In genomic region chr2:99469394-99469793, GRCh38 we compare ENCODE assay signal across 35 cellular contexts.
"Had no signal": no experiment of that assay in that cellular context is flagged by ENCODE, and none has a peak within 500 bp of the region (broad histone marks: within the 10 kb centered on the region; RNA-seq: fewer than 3 reads in every experiment).

No MANE protein-coding gene starts in this region.

- H3K27me3 Mint-ChIP-seq: activated B cell treated with CpG ODN at 0.5 μM for 24 hours; activated CD4-positive, alpha-beta memory T cell treated with anti-CD3 and anti-CD28 coated beads, Interleukin-2, amount 10 ng/mL, durations not matched to agents 7 days and 5 days; activated CD8-positive, alpha-beta memory T cell treated with anti-CD3 and anti-CD28 coated beads, Interleukin-2, amount 10 ng/mL, durations not matched to agents 7 days and 5 days; activated naive CD8-positive, alpha-beta T cell treated with anti-CD3 and anti-CD28 coated beads for 36 hours; activated T-helper 17 cell treated with anti-CD3 and anti-CD28 coated beads, Interleukin-2, amount 50 U/mL, for 72 hours; central memory CD8-positive, alpha-beta T cell had no signal

- H3K4me3 ChIP-seq: colonic mucosa, SJSA1 had no signal

- H3K27ac Mint-ChIP-seq: activated B cell treated with CpG ODN at 0.5 μM for 24 hours; activated CD4-positive, alpha-beta memory T cell treated with anti-CD3 and anti-CD28 coated beads, Interleukin-2, amount 10 ng/mL, durations not matched to agents 7 days and 5 days; activated CD8-positive, alpha-beta memory T cell treated with anti-CD3 and anti-CD28 coated beads, Interleukin-2, amount 10 ng/mL, durations not matched to agents 7 days and 5 days; activated naive CD8-positive, alpha-beta T cell treated with anti-CD3 and anti-CD28 coated beads for 36 hours; activated T-cell treated with anti-CD3 and anti-CD28 coated beads, Interleukin-2, amount 50 U/mL, for 72 hours; activated T-helper 17 cell treated with anti-CD3 and anti-CD28 coated beads, Interleukin-2, amount 50 U/mL, for 72 hours; T-helper 1 cell treated with Interleukin-12 subunit alpha and Interleukin-12 subunit beta and Interleukin-4 antibody, amounts not matched to agents 30 μg/mL and 1 μg/mL, for 36 hours; T-helper 2 cell treated with Interferon-gamma antibody and Interleukin-4, amounts not matched to agents 5 μg/mL and 100 μg/mL, for 36 hours had no signal

- H3K9ac ChIP-seq: SK-N-SH had no signal

- H3K4me3 Mint-ChIP-seq: activated B cell treated with CpG ODN at 0.5 μM for 24 hours; activated CD4-positive, alpha-beta memory T cell treated with anti-CD3 and anti-CD28 coated beads, Interleukin-2, amount 10 ng/mL, durations not matched to agents 7 days and 5 days; activated CD8-positive, alpha-beta memory T cell treated with anti-CD3 and anti-CD28 coated beads, Interleukin-2, amount 10 ng/mL, durations not matched to agents 7 days and 5 days; activated naive CD8-positive, alpha-beta T cell treated with anti-CD3 and anti-CD28 coated beads for 36 hours; activated T-cell treated with anti-CD3 and anti-CD28 coated beads, Interleukin-2, amount 50 U/mL, for 72 hours; activated T-helper 17 cell treated with anti-CD3 and anti-CD28 coated beads, Interleukin-2, amount 50 U/mL, for 72 hours; central memory CD8-positive, alpha-beta T cell; T-helper 1 cell treated with Interleukin-12 subunit alpha and Interleukin-12 subunit beta and Interleukin-4 antibody, amounts not matched to agents 30 μg/mL and 1 μg/mL, for 36 hours; T-helper 2 cell treated with Interferon-gamma antibody and Interleukin-4, amounts not matched to agents 5 μg/mL and 100 μg/mL, for 36 hours had no signal

- H3K27ac ChIP-seq: brain microvascular endothelial cell, colonic mucosa, SJSA1 had no signal

- H3K9me2 ChIP-seq: SK-N-SH had no signal

- H3K4me2 ChIP-seq: SK-N-SH had no signal

- DNase-seq: activated B cell treated with CpG ODN at 0.5 μM for 24 hours; activated CD4-positive, alpha-beta memory T cell treated with anti-CD3 and anti-CD28 coated beads, Interleukin-2, amount 10 ng/mL, durations not matched to agents 7 days and 5 days; activated CD4-positive, alpha-beta T cell treated with anti-CD3 and anti-CD28 coated beads for 1 hour; activated CD4-positive, alpha-beta T cell treated with anti-CD3 and anti-CD28 coated beads for 48 hours; activated CD8-positive, alpha-beta memory T cell treated with anti-CD3 and anti-CD28 coated beads for 24 hours; activated CD8-positive, alpha-beta memory T cell treated with anti-CD3 and anti-CD28 coated beads, Interleukin-2, amount 10 ng/mL, durations not matched to agents 7 days and 5 days; activated CD8-positive, alpha-beta memory T cell treated with anti-CD3 and anti-CD28 coated beads, Interleukin-2, amount 50 U/mL, for 48 hours; activated effector memory CD4-positive, alpha-beta T cell treated with anti-CD3 and anti-CD28 coated beads, Interleukin-2, amount 50 U/mL, for 16 hours; activated naive CD4-positive, alpha-beta T cell; activated naive CD4-positive, alpha-beta T cell treated with anti-CD3 and anti-CD28 coated beads, Interleukin-2, amount 50 U/mL, for 16 hours; activated naive CD8-positive, alpha-beta T cell treated with anti-CD3 and anti-CD28 coated beads for 36 hours; activated T-cell treated with anti-CD3 and anti-CD28 coated beads, Interleukin-2, amount 50 U/mL, for 1 hour; activated T-cell treated with anti-CD3 and anti-CD28 coated beads, Interleukin-2, amount 50 U/mL, for 72 hours; amniotic stem cell; aorta; brain microvascular endothelial cell; colonic mucosa; MM.1S; NCI-H1092; NCI-H1436 treated with DMSO at 0.1 percent for 48 hours; NCI-H1694 treated with DMSO at 0.1 percent for 48 hours; NCI-H2029; NCI-H345; NCI-H526; NCI-H748 treated with DMSO at 0.1 percent for 48 hours; NK-92 treated with Interleukin-12 subunit alpha and Interleukin-12 subunit beta, amount 100 ng/mL, for 24 hours; OCI-M1; SHP77 treated with DMSO at 0.1 percent for 48 hours; SK-N-SH had no signal

- H3K27me3 ChIP-seq: brain microvascular endothelial cell, colonic mucosa, SJSA1 had no signal

- H3K9me3 Mint-ChIP-seq: activated CD4-positive, alpha-beta memory T cell treated with anti-CD3 and anti-CD28 coated beads, Interleukin-2, amount 10 ng/mL, durations not matched to agents 7 days and 5 days; activated T-cell treated with anti-CD3 and anti-CD28 coated beads, Interleukin-2, amount 50 U/mL, for 72 hours; activated T-helper 17 cell treated with anti-CD3 and anti-CD28 coated beads, Interleukin-2, amount 50 U/mL, for 72 hours; central memory CD8-positive, alpha-beta T cell; T-helper 2 cell treated with Interferon-gamma antibody and Interleukin-4, amounts not matched to agents 5 μg/mL and 100 μg/mL, for 36 hours had no signal

- H3K36me3 ChIP-seq: brain microvascular endothelial cell, colonic mucosa had no signal

- ATAC-seq: activated CD8-positive, alpha-beta memory T cell treated with anti-CD3 and anti-CD28 coated beads, Interleukin-2, amount 10 ng/mL, durations not matched to agents 7 days and 5 days; activated T-cell treated with anti-CD3 and anti-CD28 coated beads, Interleukin-2, amount 50 U/mL, for 72 hours; activated T-helper 17 cell treated with anti-CD3 and anti-CD28 coated beads, Interleukin-2, amount 50 U/mL, for 72 hours; Panc1 had no signal

- H3K9me3 ChIP-seq: colonic mucosa, SJSA1 had no signal
